18 cellular contexts compared by ENCODE assay signal in the genomic region with DNA sequence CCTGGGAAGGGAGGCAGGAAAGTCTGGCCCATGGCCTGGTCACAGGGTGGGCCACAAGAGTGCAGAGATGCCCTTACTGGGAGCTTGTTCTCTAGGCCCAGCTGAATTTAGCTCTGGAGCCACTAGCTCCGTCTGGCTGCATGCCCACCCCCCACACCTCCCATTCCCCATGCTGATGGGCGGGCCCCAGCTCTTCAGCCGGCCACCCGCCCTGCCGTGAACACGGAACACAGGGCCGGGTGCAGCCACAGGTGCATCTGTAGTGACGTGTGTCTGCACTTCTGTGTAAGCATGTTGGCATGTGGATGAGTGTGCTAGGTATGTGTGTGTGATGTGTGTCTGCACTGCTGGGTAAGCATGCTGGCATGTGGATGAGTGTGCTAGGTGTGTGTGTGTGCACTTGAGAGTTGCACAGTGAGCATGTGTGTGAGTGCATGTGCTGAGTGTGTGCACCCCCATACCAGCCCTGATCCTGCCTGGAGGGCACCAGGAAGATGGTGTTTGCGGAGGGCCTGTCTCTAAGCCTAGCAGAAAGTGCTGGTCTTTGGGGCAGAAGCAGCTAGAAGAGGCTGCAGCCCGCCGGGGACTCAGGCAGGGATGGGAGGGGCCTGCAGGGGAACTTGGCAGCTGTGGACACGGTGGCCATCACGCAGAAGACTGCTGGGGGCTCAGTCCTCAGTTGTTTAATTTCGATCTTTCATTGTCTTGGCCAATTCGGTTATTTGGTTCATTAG.
A peak's percentile ranks its signal among the peaks of the same experiment; 100 is the strongest.
DNase-seq lines count a peak whose midpoint lies in the region; ATAC-seq lines count a peak whose summit lies in the region.
"Had no signal": no experiment of that assay in that cellular context is flagged by ENCODE, and none has a peak within 500 bp of the region (broad histone marks: within the 10 kb centered on the region; RNA-seq: fewer than 3 reads in every experiment).

No MANE protein-coding gene starts in this region.

- H3K9ac ChIP-seq in NT2/D1 (ENCODE audit: insufficient read length, low read depth) = peak overlapping the region; percentile 36

- peaks cover 22% of the 10 kb centered on the region for H3K36me3 ChIP-seq in NT2/D1 (ENCODE audit: insufficient read depth, insufficient read length, low read length)
- H3K36me3 ChIP-seq: BE2C had no signal

- ATAC-seq in activated CD8-positive, alpha-beta memory T cell treated with anti-CD3 and anti-CD28 coated beads, Interleukin-2, amount 10 ng/mL, durations not matched to agents 7 days and 5 days = no peak
- peak; percentile 53 for ATAC-seq in left ventricle myocardium superior
- no peak for ATAC-seq in stimulated activated naive CD8-positive, alpha-beta T cell treated with anti-CD3 and anti-CD28 coated beads, Interleukin-15, Interleukin-2, amounts not matched to agents 100 U/mL and 50 U/mL, for 24 hours
- ATAC-seq: K562 had no signal

- H3K4me3 Mint-ChIP-seq in activated CD8-positive, alpha-beta memory T cell treated with anti-CD3 and anti-CD28 coated beads, Interleukin-2, amount 10 ng/mL, durations not matched to agents 7 days and 5 days = no peak overlapping the region
- H3K4me3 Mint-ChIP-seq: CD4-positive, alpha-beta memory T cell; H9 had no signal

- H3K4me3 ChIP-seq in NT2/D1 (ENCODE audit: insufficient read length, low read depth) = no peak overlapping the region
- H3K4me3 ChIP-seq: K562 had no signal

- CTCF ChIA-PET in activated CD8-positive, alpha-beta memory T cell treated with anti-CD3 and anti-CD28 coated beads, Interleukin-2, amount 10 ng/mL, durations not matched to agents 7 days and 5 days (lab: Charles Lee) = no interaction called here

- H3K4me1 Mint-ChIP-seq in activated CD8-positive, alpha-beta memory T cell treated with anti-CD3 and anti-CD28 coated beads, Interleukin-2, amount 10 ng/mL, durations not matched to agents 7 days and 5 days = no peaks in the 10 kb centered on the region
- H3K4me1 Mint-ChIP-seq: CD4-positive, alpha-beta memory T cell had no signal

- H3K27me3 Mint-ChIP-seq in activated CD8-positive, alpha-beta memory T cell treated with anti-CD3 and anti-CD28 coated beads, Interleukin-2, amount 10 ng/mL, durations not matched to agents 7 days and 5 days = no peaks in the 10 kb centered on the region
- H3K27me3 Mint-ChIP-seq: CD4-positive, alpha-beta memory T cell had no signal

- intact Hi-C loops in left ventricle myocardium superior (cut with micrococcal nuclease) = no loop called here

- DNase-seq in activated CD8-positive, alpha-beta memory T cell treated with anti-CD3 and anti-CD28 coated beads, Interleukin-2, amount 10 ng/mL, durations not matched to agents 7 days and 5 days = peak; percentile 34
- no peak for DNase-seq in activated CD8-positive, alpha-beta memory T cell treated with anti-CD3 and anti-CD28 coated beads, Interleukin-2, amount 50 U/mL, for 4 hours
- DNase-seq in NT2/D1 (ENCODE audit: low read depth, low spot score) (no peak), left ventricle myocardium superior (peak; percentile 29), ureter (ENCODE audit: low spot score) (peak; percentile 20), HuH-7.5 (ENCODE audit: low spot score) (no peak), NCI-H2227 (lab: John Stamatoyannopoulos, UW; ENCODE audit: unreplicated experiment) (no peak)
- no peak for DNase-seq in stimulated activated naive CD8-positive, alpha-beta T cell treated with anti-CD3 and anti-CD28 coated beads, Interleukin-15, Interleukin-2, amounts not matched to agents 100 U/mL and 50 U/mL, for 24 hours
- DNase-seq: BE2C; CD4-positive, alpha-beta memory T cell; DMS153; GDM1; H9; NCI-H1105; NCI-H2081; NK-92 treated with Interleukin-12 subunit alpha and Interleukin-12 subunit beta, amount 100 ng/mL, for 24 hours; SHP77 had no signal

- H3K9me3 ChIP-seq in NT2/D1 (ENCODE audit: insufficient read depth, low read length) = no peaks in the 10 kb centered on the region
- H3K9me3 ChIP-seq: BE2C had no signal

- H3K36me3 Mint-ChIP-seq in activated CD8-positive, alpha-beta memory T cell treated with anti-CD3 and anti-CD28 coated beads, Interleukin-2, amount 10 ng/mL, durations not matched to agents 7 days and 5 days = no peaks in the 10 kb centered on the region
- H3K36me3 Mint-ChIP-seq: CD4-positive, alpha-beta memory T cell had no signal

- no peak overlapping the region for H3K27ac Mint-ChIP-seq in activated CD8-positive, alpha-beta memory T cell treated with anti-CD3 and anti-CD28 coated beads, Interleukin-2, amount 10 ng/mL, durations not matched to agents 7 days and 5 days

- H3K4me1 ChIP-seq in NT2/D1 (ENCODE audit: insufficient read depth, insufficient read length) = peaks cover 28% of the 10 kb centered on the region
- H3K4me1 ChIP-seq: BE2C had no signal

- H3K27me3 ChIP-seq in NT2/D1 (ENCODE audit: insufficient read depth, insufficient read length) = no peaks in the 10 kb centered on the region
- H3K27me3 ChIP-seq: BE2C had no signal

- H3K9me3 Mint-ChIP-seq in activated CD8-positive, alpha-beta memory T cell treated with anti-CD3 and anti-CD28 coated beads, Interleukin-2, amount 10 ng/mL, durations not matched to agents 7 days and 5 days (ENCODE audit: low read depth) = no peaks in the 10 kb centered on the region
- H3K9me3 Mint-ChIP-seq: H9 had no signal

Comparison
In these comparisons a context has a peak if more than half of its experiments do, and no peak if none do; other contexts are left out.
1. DNase-seq: peak in activated CD8-positive, alpha-beta memory T cell treated with anti-CD3 and anti-CD28 coated beads, Interleukin-2, amount 10 ng/mL, durations not matched to agents 7 days and 5 days (single experiment), left ventricle myocardium superior (single experiment) and ureter (single experiment); none in activated CD8-positive, alpha-beta memory T cell treated with anti-CD3 and anti-CD28 coated beads, Interleukin-2, amount 50 U/mL, for 4 hours (single experiment), NT2/D1 (single experiment), HuH-7.5 (single experiment), stimulated activated naive CD8-positive, alpha-beta T cell treated with anti-CD3 and anti-CD28 coated beads, Interleukin-15, Interleukin-2, amounts not matched to agents 100 U/mL and 50 U/mL, for 24 hours (single experiment) and NCI-H2227 (single experiment).